ENCODE assay signal across 16 cellular contexts in genomic region chr19:31109626-31110025, GRCh38.
DNase-seq lines count a peak whose midpoint lies in the region; ATAC-seq and TF ChIP-seq lines count a peak whose summit lies in the region.
"Had no signal": no experiment of that assay in that cellular context is flagged by ENCODE, and none has a peak within 500 bp of the region (broad histone marks: within the 10 kb centered on the region; RNA-seq: fewer than 3 reads in every experiment).

No MANE protein-coding gene starts in this region.

- no peak overlapping the region for H2BK5ac ChIP-seq in trophoblast cell (ENCODE audit: low read depth, low read length, poor library complexity)

- H2BK120ac ChIP-seq in trophoblast cell (ENCODE audit: insufficient read depth, low read length, poor library complexity) = no peak overlapping the region

- H3K18ac ChIP-seq in trophoblast cell (ENCODE audit: low read length) = no peak overlapping the region

- H3K14ac ChIP-seq in trophoblast cell (ENCODE audit: low read length) = no peak overlapping the region

- H3K4me1 ChIP-seq in hepatocyte (ENCODE audit: insufficient read depth) (no peaks in the 10 kb centered on the region), trophoblast cell (ENCODE audit: control insufficient read depth in 1 of 2, insufficient read depth in 2 of 2, low read length in 2 of 2) (peaks cover 0 to 6% of the 10 kb centered on the region in 2 experiments)

- peaks cover 69% of the 10 kb centered on the region for H3K27me3 Mint-ChIP-seq in stimulated activated naive CD8-positive, alpha-beta T cell treated with anti-CD3 and anti-CD28 coated beads, Interleukin-15, amount 100 ng/mL, for 72 hours

- H3K36me3 ChIP-seq in hepatocyte (replicated peaks; ENCODE audit: insufficient read depth, low read depth) (no peaks in the 10 kb centered on the region), trophoblast cell (ENCODE audit: control insufficient read depth in 1 of 2, insufficient read depth in 2 of 2, low read length in 2 of 2) (no peaks in the 10 kb centered on the region)

- no peaks in the 10 kb centered on the region for H3K27me3 ChIP-seq in hepatocyte
- H3K27me3 ChIP-seq in trophoblast cell (ENCODE audit: insufficient read depth, low read length) = no peaks in the 10 kb centered on the region

- H3K27ac Mint-ChIP-seq in stimulated activated naive CD8-positive, alpha-beta T cell treated with anti-CD3 and anti-CD28 coated beads, Interleukin-15, amount 100 ng/mL, for 72 hours = peak overlapping the region in 1 of 2 donors; percentile 90
- H3K27ac Mint-ChIP-seq: CD4-positive, alpha-beta T cell had no signal

- TF ChIP-seq CTCF in fibroblast of villous mesenchyme (IDR thresholded peaks at IDR 0.05; ENCODE audit: insufficient read depth, low read depth, low read length) (no peak), hepatocyte (IDR thresholded peaks at IDR 0.05; ENCODE audit: poor library complexity) (no peak)

- ATAC-seq in stimulated activated naive CD8-positive, alpha-beta T cell treated with anti-CD3 and anti-CD28 coated beads, Interleukin-15, amount 100 ng/mL, for 72 hours = peak; percentile 74
- no peak for ATAC-seq in stimulated activated naive CD8-positive, alpha-beta T cell treated with anti-CD3 and anti-CD28 coated beads, Interleukin-15, Interleukin-2, amounts not matched to agents 100 U/mL and 50 U/mL, for 24 hours
- ATAC-seq in HG03520 (IDR thresholded peaks at IDR 0.05; ENCODE audit: unreplicated experiment) = no peak
- ATAC-seq: Panc1, Right ventricle myocardium inferior had no signal

- 36% methylated on average over 2 of the region's 2 CpGs for WGBS in hepatocyte (ENCODE audit: low lambda C conversion rate, missing lambda C conversion rate)
- WGBS in trophoblast cell (ENCODE audit: extremely low coverage, insufficient coverage, insufficient read length) = no CpG with 5 or more reads among the region's 2 CpGs

- H3K4ac ChIP-seq in trophoblast cell (ENCODE audit: low read depth, low read length) = no peak overlapping the region

- H2AFZ ChIP-seq in hepatocyte (no peak overlapping the region), trophoblast cell (ENCODE audit: insufficient read depth, low read length, poor library complexity) (no peak overlapping the region)

- H3K4me2 ChIP-seq in hepatocyte = no peak overlapping the region
- no peak overlapping the region for H3K4me2 ChIP-seq in trophoblast cell (ENCODE audit: low read length)

- no peaks in the 10 kb centered on the region for H3K79me1 ChIP-seq in trophoblast cell (ENCODE audit: low read length)

- H3K9me3 ChIP-seq in hepatocyte (ENCODE audit: low read depth) = no peaks in the 10 kb centered on the region
- H3K9me3 ChIP-seq in trophoblast cell (ENCODE audit: insufficient read depth, low read depth, low read length) = no peaks in the 10 kb centered on the region

- H3K4me3 ChIP-seq in fibroblast of villous mesenchyme (ENCODE audit: low read depth, low read length) (no peak overlapping the region), hepatocyte (no peak overlapping the region), trophoblast cell (ENCODE audit: low read depth, low read length) (no peak overlapping the region)

- H4K8ac ChIP-seq in trophoblast cell (ENCODE audit: low read depth, low read length) = no peak overlapping the region

- no peaks in the 10 kb centered on the region for H3K9me3 Mint-ChIP-seq in stimulated activated naive CD8-positive, alpha-beta T cell treated with anti-CD3 and anti-CD28 coated beads, Interleukin-15, amount 100 ng/mL, for 72 hours
- H3K9me3 Mint-ChIP-seq: CD4-positive, alpha-beta T cell had no signal

- no peak overlapping the region for H3K9ac ChIP-seq in trophoblast cell (ENCODE audit: low read length)

- no peak overlapping the region for H4K12ac ChIP-seq in trophoblast cell (ENCODE audit: low read depth, low read length)

- no peak overlapping the region for H3K23ac ChIP-seq in trophoblast cell (ENCODE audit: low read length)

- DNase-seq in stimulated activated naive CD8-positive, alpha-beta T cell treated with anti-CD3 and anti-CD28 coated beads, Interleukin-15, amount 100 ng/mL, for 72 hours = no peak
- no peak for DNase-seq in stimulated activated naive CD8-positive, alpha-beta T cell treated with anti-CD3 and anti-CD28 coated beads, Interleukin-15, Interleukin-2, amounts not matched to agents 100 U/mL and 50 U/mL, for 24 hours
- DNase-seq in NCI-H1105 treated with DMSO at 0.1 percent for 48 hours (lab: John Stamatoyannopoulos, UW) = peak; percentile 57
- peak; percentile 8 for DNase-seq in fibroblast of villous mesenchyme (ENCODE audit: low read depth)
- no peak for DNase-seq in hepatocyte (ENCODE audit: low spot score)
- DNase-seq in NCI-H1694 treated with DMSO at 0.1 percent for 48 hours (lab: John Stamatoyannopoulos, UW) = no peak
- DNase-seq in trophoblast cell = no peak
- DNase-seq: DMS53, Karpas-422, NCI-H146, NCI-H2081 treated with DMSO at 0.1 percent for 48 hours, NCI-H510A treated with DMSO at 0.1 percent for 48 hours had no signal

- H4K20me1 ChIP-seq in hepatocyte (ENCODE audit: insufficient read depth, poor library complexity, severe bottlenecking) = no peaks in the 10 kb centered on the region

- H3K27ac ChIP-seq in hepatocyte (no peak overlapping the region), trophoblast cell (ENCODE audit: low read depth, low read length) (no peak overlapping the region)

- H3K79me2 ChIP-seq in hepatocyte (no peaks in the 10 kb centered on the region), trophoblast cell (ENCODE audit: control insufficient read depth, insufficient read depth, low read length, poor library complexity) (no peaks in the 10 kb centered on the region)

- H3K4me3 Mint-ChIP-seq in stimulated activated naive CD8-positive, alpha-beta T cell treated with anti-CD3 and anti-CD28 coated beads, Interleukin-15, amount 100 ng/mL, for 72 hours = peak overlapping the region in 1 of 2 donors; percentile 34
- H3K4me3 Mint-ChIP-seq: CD4-positive, alpha-beta T cell had no signal

- H3K9me2 ChIP-seq in hepatocyte (replicated peaks; ENCODE audit: insufficient read depth) = no peaks in the 10 kb centered on the region

- no peak overlapping the region for H2BK12ac ChIP-seq in trophoblast cell (ENCODE audit: low read length)

- no peak overlapping the region for H4K91ac ChIP-seq in trophoblast cell (ENCODE audit: low read depth, low read length)

- peaks cover 15% of the 10 kb centered on the region for H3K4me1 Mint-ChIP-seq in stimulated activated naive CD8-positive, alpha-beta T cell treated with anti-CD3 and anti-CD28 coated beads, Interleukin-15, amount 100 ng/mL, for 72 hours

- no peak overlapping the region for H2AK5ac ChIP-seq in trophoblast cell (ENCODE audit: low read length)

Comparison
In these comparisons a context has a peak if more than half of its experiments do, and no peak if none do; other contexts are left out.
1. DNase-seq: peak in NCI-H1105 treated with DMSO at 0.1 percent for 48 hours (single experiment) and fibroblast of villous mesenchyme (single experiment); none in stimulated activated naive CD8-positive, alpha-beta T cell treated with anti-CD3 and anti-CD28 coated beads, Interleukin-15, amount 100 ng/mL, for 72 hours (0 of 2), stimulated activated naive CD8-positive, alpha-beta T cell treated with anti-CD3 and anti-CD28 coated beads, Interleukin-15, Interleukin-2, amounts not matched to agents 100 U/mL and 50 U/mL, for 24 hours (single experiment), hepatocyte (single experiment), NCI-H1694 treated with DMSO at 0.1 percent for 48 hours (single experiment) and trophoblast cell (0 of 2).